1 cellular context compared by ENCODE assay signal in the genomic region with DNA sequence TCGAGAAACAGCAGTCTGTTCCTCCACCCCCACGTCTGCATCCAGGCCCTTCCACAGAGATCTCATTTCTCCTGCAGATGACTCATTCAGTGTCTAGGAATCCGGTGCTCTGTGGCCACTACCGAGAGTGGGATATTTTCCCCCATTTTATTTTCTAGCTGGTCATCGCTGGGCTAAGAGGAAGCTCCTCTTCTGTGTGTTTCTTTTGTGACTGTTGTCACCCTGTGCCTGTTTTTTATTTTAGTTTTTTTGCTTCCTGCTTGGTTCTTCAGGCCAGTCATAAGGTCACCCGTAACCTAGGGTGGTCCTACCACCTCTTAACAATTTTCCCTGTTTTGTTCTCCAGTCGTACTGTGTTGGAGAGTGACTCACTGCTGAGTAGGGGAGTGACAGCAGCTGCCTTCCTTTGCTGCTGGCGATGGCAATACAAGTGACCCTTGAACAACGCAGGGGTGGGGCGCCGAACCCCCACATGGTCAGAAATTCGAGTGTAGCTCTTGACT.
TF ChIP-seq lines count a peak whose summit lies in the region.

No MANE protein-coding gene starts in this region.

TF ChIP-seq in K562, 482 proteins besides CTCF, POLR2A, EP300 and RAD21 (continued from another document):
- TF ChIP-seq, protein P1, sequence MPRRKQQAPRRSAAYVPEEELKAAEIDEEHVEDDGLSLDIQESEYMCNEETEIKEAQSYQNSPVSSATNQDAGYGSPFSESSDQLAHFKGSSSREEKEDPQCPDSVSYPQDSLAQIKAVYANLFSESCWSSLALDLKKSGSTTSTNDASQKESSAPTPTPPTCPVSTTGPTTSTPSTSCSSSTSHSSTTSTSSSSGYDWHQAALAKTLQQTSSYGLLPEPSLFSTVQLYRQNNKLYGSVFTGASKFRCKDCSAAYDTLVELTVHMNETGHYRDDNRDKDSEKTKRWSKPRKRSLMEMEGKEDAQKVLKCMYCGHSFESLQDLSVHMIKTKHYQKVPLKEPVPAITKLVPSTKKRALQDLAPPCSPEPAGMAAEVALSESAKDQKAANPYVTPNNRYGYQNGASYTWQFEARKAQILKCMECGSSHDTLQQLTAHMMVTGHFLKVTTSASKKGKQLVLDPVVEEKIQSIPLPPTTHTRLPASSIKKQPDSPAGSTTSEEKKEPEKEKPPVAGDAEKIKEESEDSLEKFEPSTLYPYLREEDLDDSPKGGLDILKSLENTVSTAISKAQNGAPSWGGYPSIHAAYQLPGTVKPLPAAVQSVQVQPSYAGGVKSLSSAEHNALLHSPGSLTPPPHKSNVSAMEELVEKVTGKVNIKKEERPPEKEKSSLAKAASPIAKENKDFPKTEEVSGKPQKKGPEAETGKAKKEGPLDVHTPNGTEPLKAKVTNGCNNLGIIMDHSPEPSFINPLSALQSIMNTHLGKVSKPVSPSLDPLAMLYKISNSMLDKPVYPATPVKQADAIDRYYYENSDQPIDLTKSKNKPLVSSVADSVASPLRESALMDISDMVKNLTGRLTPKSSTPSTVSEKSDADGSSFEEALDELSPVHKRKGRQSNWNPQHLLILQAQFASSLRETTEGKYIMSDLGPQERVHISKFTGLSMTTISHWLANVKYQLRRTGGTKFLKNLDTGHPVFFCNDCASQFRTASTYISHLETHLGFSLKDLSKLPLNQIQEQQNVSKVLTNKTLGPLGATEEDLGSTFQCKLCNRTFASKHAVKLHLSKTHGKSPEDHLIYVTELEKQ (CRISPR knock-in tag; IDR thresholded peaks at IDR 0.05): no peak
- no peak for TF ChIP-seq RBBP5 (IDR thresholded peaks at IDR 0.05; ENCODE audit: borderline replicate concordance, insufficient read depth, low read length, poor library complexity, severe bottlenecking)
- TF ChIP-seq ZNF217 (CRISPR knock-in tag; IDR thresholded peaks at IDR 0.05): no peak
- TF ChIP-seq PKNOX1 (IDR thresholded peaks at IDR 0.05): no peak
- TF ChIP-seq ZNF354B (CRISPR knock-in tag; IDR thresholded peaks at IDR 0.05): no peak
- peak; percentile 46; the same call in 1 of the 2 replicates for TF ChIP-seq ATF3 (IDR thresholded peaks at IDR 0.05)
- TF ChIP-seq ATF3 (CRISPR knock-in tag; conservative IDR thresholded peaks at IDR 0.05): no peak
- TF ChIP-seq ZNF274 (IDR thresholded peaks at IDR 0.05; ENCODE audit: borderline replicate concordance, low read depth, low read length): no peak
- 0 out of 2 replicates have a peak, but pooled peaks have one; percentile 35 for TF ChIP-seq JUND (IDR thresholded peaks at IDR 0.05; ENCODE audit: borderline replicate concordance, low read depth, low read length)
- TF ChIP-seq JUND (tag; IDR thresholded peaks at IDR 0.05; ENCODE audit: borderline replicate concordance, low read depth, low read length): no peak
- peak; percentile 25; the same call in 1 of the 2 replicates for TF ChIP-seq FOSL1 (tag; conservative IDR thresholded peaks at IDR 0.05)
